8 cellular contexts compared by ENCODE assay signal in the genomic region with DNA sequence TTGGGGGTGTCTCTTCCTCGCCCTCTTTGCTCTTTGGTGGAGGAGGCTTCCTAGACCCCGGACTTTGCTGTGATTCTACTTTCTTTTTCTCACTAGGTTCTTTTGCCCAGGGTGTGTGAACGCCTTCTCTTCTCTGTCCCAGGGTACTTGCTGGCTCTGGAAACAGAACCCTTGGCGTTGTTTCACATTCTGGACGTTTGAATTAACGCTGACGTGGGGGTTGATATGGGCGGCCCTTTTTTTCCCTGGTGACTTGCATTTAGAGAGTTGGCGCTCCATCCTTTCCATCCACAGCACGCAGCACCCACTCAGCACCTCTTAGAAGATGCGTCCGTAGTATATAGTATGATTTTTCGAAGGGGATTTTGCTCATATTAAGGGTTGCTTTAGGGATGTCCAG. TPM values are rescaled to one million over a fixed set of nuclear protein-coding genes. Genes with fewer than 3 reads are reported as not detected.
DNase-seq lines count a peak whose midpoint lies in the region; ATAC-seq, FAIRE-seq and TF ChIP-seq lines count a peak whose summit lies in the region.
"Not testable (repeated sequence)": the region's sequence is repeated elsewhere in the genome, so short reads cannot be mapped to it uniquely, and the experiment has no call there.

No MANE protein-coding gene starts in this region.

- H3K4me3 ChIP-seq in BLaER1 (peak overlapping the region; percentile 85), HUES48 (ENCODE audit: low read depth, low read length) (peak overlapping the region; percentile 78), endothelial cell of umbilical vein (replicated peaks in 1 of 3; ENCODE audit: insufficient read depth in 1 of 3, low read depth in 1 of 3, low read length in 3 of 3) (peak overlapping the region; percentile 65 to 91 (median 75)), iPS-18c (ENCODE audit: insufficient read depth, low read depth, low read length) (peak overlapping the region; percentile 96)

- H3K27me3 ChIP-seq in BLaER1; HUES48 (ENCODE audit: control insufficient read depth, insufficient read depth, low read length); endothelial cell of umbilical vein (ENCODE audit: control insufficient read depth in 2 of 2, insufficient read depth in 2 of 2, low read length in 2 of 2): not testable (repeated sequence)

- not testable (repeated sequence) for H3K27me3 Mint-ChIP-seq in T-cell; naive thymus-derived CD8-positive, alpha-beta T cell; stimulated activated naive B cell treated with anti-CD40 and anti-IgM and Interleukin-4, amounts not matched to agents 10 μg/mL and 1 μg/mL and 100 μg/mL, for 72 hours

- intact Hi-C loops in endothelial cell of umbilical vein (cut with micrococcal nuclease) = loop anchor here (5.0 kb wide), 1 partner anchor 94 kb away; the partner anchor contains the start of gene ELOB

- CTCF ChIA-PET in T-cell (lab: Charles Lee) = not testable (repeated sequence)
- CTCF ChIA-PET in endothelial cell of umbilical vein (lab: Charles Lee) = interaction anchor here (1.4 kb wide), 1 partner anchor 10 kb away, joined by 5 read pairs; no protein-coding TSS in a partner anchor

- H3K36me3 Mint-ChIP-seq in T-cell; naive thymus-derived CD8-positive, alpha-beta T cell: not testable (repeated sequence)
- peaks cover 4 to 12% of the 10 kb centered on the region in 2 donors for H3K36me3 Mint-ChIP-seq in stimulated activated naive B cell treated with anti-CD40 and anti-IgM and Interleukin-4, amounts not matched to agents 10 μg/mL and 1 μg/mL and 100 μg/mL, for 72 hours

- not testable (repeated sequence) for FAIRE-seq in endothelial cell of umbilical vein (lab: Jason Lieb, UNC)

- dilution Hi-C loops in endothelial cell of umbilical vein (cut with MboI; ENCODE audit: extremely low pct_ligation_motif_present, low sequenced_read_pairs) = not testable (repeated sequence)

- DNase-seq in T-cell; endothelial cell of umbilical vein (ENCODE audit: low read depth, low spot score); naive thymus-derived CD8-positive, alpha-beta T cell; stimulated activated naive B cell treated with anti-CD40 and anti-IgM and Interleukin-4, amounts not matched to agents 10 μg/mL and 1 μg/mL and 100 μg/mL, for 72 hours: not testable (repeated sequence)

- POLR2A ChIA-PET in T-cell (lab: Charles Lee) = not testable (repeated sequence)
- POLR2A ChIA-PET in endothelial cell of umbilical vein (lab: Charles Lee) = interaction anchor here (1.0 to 1.4 kb wide), 2 partner anchors 10 to 58 kb away, joined by 3 to 22 read pairs; no protein-coding TSS in a partner anchor
- POLR2A ChIA-PET in naive thymus-derived CD8-positive, alpha-beta T cell (lab: Charles Lee) = interaction anchor here (1.0 to 1.7 kb wide), 4 partner anchors 10 to 94 kb away, joined by 4 to 35 read pairs (median 8); partner anchors contain the start of genes ELOB and PRSS27

- H3K9me1 ChIP-seq in endothelial cell of umbilical vein (replicated peaks; ENCODE audit: control insufficient read depth, extremely low read depth, insufficient read depth, low read length) = not testable (repeated sequence)

- TF ChIP-seq POLR2A in endothelial cell of umbilical vein (IDR thresholded peaks at IDR 0.05; ENCODE audit: low read depth, low read length) = not testable (repeated sequence)

- peak overlapping the region; percentile 27 to 92 for H3K27ac Mint-ChIP-seq in T-cell
- H3K27ac Mint-ChIP-seq in naive thymus-derived CD8-positive, alpha-beta T cell = peak overlapping the region; percentile 43 to 96 (median 78)
- peak overlapping the region; percentile 89 for H3K27ac Mint-ChIP-seq in stimulated activated naive B cell treated with anti-CD40 and anti-IgM and Interleukin-4, amounts not matched to agents 10 μg/mL and 1 μg/mL and 100 μg/mL, for 72 hours

- H3K36me3 ChIP-seq in BLaER1; HUES48 (ENCODE audit: control insufficient read depth, insufficient read depth, low read length); endothelial cell of umbilical vein (ENCODE audit: control insufficient read depth in 2 of 2, extremely low read depth in 1 of 2, insufficient read depth in 2 of 2, low read length in 2 of 2): not testable (repeated sequence)

- BruUV-seq in endothelial cell of umbilical vein (replicated peaks; lab: Mats Ljungman, UMichigan) = not testable (repeated sequence)

- not testable (repeated sequence) for ATAC-seq in T-cell (replicated peaks in 1 of 4); stimulated activated naive B cell treated with anti-CD40 and anti-IgM and Interleukin-4, amounts not matched to agents 10 μg/mL and 1 μg/mL and 100 μg/mL, for 72 hours (replicated peaks)
- peak in 1 of 2 donors; percentile 0 for ATAC-seq in naive thymus-derived CD8-positive, alpha-beta T cell

- H3K9ac ChIP-seq in BLaER1 (peak overlapping the region; percentile 90), HUES48 (ENCODE audit: low read depth, low read length) (peak overlapping the region; percentile 87), endothelial cell of umbilical vein (replicated peaks; ENCODE audit: extremely low read depth, insufficient read depth, low read length) (peak overlapping the region; percentile 96)

- TF ChIP-seq CTCF in endothelial cell of umbilical vein (IDR thresholded peaks at IDR 0.05; ENCODE audit: extremely low read depth in 1 of 2, insufficient read depth in 1 of 2, low read depth in 1 of 2, low read length in 2 of 2) = not testable (repeated sequence)

- H3K27ac ChIP-seq in BLaER1 (peak overlapping the region; percentile 84), angular gyrus (ENCODE audit: low read depth, low read length) (peak overlapping the region; percentile 89), endothelial cell of umbilical vein (ENCODE audit: insufficient read depth, low read depth, low read length) (peak overlapping the region; percentile 68)
- H3K27ac ChIP-seq in HUES48 (ENCODE audit: low read depth, low read length) = not testable (repeated sequence)

- not testable (repeated sequence) for H3K9me3 ChIP-seq in BLaER1; HUES48 (ENCODE audit: control insufficient read depth, insufficient read depth, low read length); endothelial cell of umbilical vein (replicated peaks; ENCODE audit: control insufficient read depth, insufficient read depth, low read length); iPS-18c (ENCODE audit: control insufficient read depth, insufficient read depth, low read length)

- H3K79me2 ChIP-seq in endothelial cell of umbilical vein (ENCODE audit: control insufficient read depth, insufficient read depth, low read length) = peaks cover 40% of the 10 kb centered on the region

- peaks cover 69% of the 10 kb centered on the region for H3K4me1 ChIP-seq in BLaER1
- not testable (repeated sequence) for H3K4me1 ChIP-seq in HUES48 (ENCODE audit: control insufficient read depth, insufficient read depth, low read length); endothelial cell of umbilical vein (ENCODE audit: control insufficient read depth, extremely low read depth, insufficient read depth, low read length)

- H4K20me1 ChIP-seq in BLaER1 = peaks cover 31% of the 10 kb centered on the region
- not testable (repeated sequence) for H4K20me1 ChIP-seq in endothelial cell of umbilical vein (replicated peaks; ENCODE audit: control insufficient read depth, extremely low read depth, insufficient read depth, low read length)

- peak overlapping the region; percentile 92 to 97 (median 94) for H3K4me3 Mint-ChIP-seq in T-cell
- peak overlapping the region; percentile 75 to 98 (median 87) for H3K4me3 Mint-ChIP-seq in naive thymus-derived CD8-positive, alpha-beta T cell
- H3K4me3 Mint-ChIP-seq in stimulated activated naive B cell treated with anti-CD40 and anti-IgM and Interleukin-4, amounts not matched to agents 10 μg/mL and 1 μg/mL and 100 μg/mL, for 72 hours = peak overlapping the region; percentile 98 to 100

- H2AFZ ChIP-seq in endothelial cell of umbilical vein (ENCODE audit: low read depth, low read length) = peak overlapping the region; percentile 91

- not testable (repeated sequence) for H3K9me3 Mint-ChIP-seq in T-cell; naive thymus-derived CD8-positive, alpha-beta T cell; stimulated activated naive B cell treated with anti-CD40 and anti-IgM and Interleukin-4, amounts not matched to agents 10 μg/mL and 1 μg/mL and 100 μg/mL, for 72 hours

- H3K4me1 Mint-ChIP-seq in T-cell = peaks cover 21 to 40% (median 34%) of the 10 kb centered on the region in 3 donors
- H3K4me1 Mint-ChIP-seq in naive thymus-derived CD8-positive, alpha-beta T cell = peaks cover 12 to 38% (median 27%) of the 10 kb centered on the region in 4 donors
- H3K4me1 Mint-ChIP-seq in stimulated activated naive B cell treated with anti-CD40 and anti-IgM and Interleukin-4, amounts not matched to agents 10 μg/mL and 1 μg/mL and 100 μg/mL, for 72 hours = peaks cover 17 to 29% of the 10 kb centered on the region in 2 donors

- H3K4me2 ChIP-seq in BLaER1 (peak overlapping the region; percentile 92), endothelial cell of umbilical vein (ENCODE audit: insufficient read depth, low read length) (peak overlapping the region; percentile 84)

RNA-seq across cellular contexts. Expression of gene KCTD5, which starts 0.7 kb away (rescaled TPM):
- total RNA-seq in T-cell (10 to 100 TPM; 19.5 to 29.1 (median 26.3) TPM), endothelial cell of umbilical vein (30.8 and 32.2 TPM in 2 replicates)
- 42.0 and 61.4 TPM in 2 replicates for polyA plus RNA-seq in endothelial cell of umbilical vein
- polyA plus RNA-seq in endothelial cell of umbilical vein (2011; cell fraction: cytosol; rRNA removed) = 34.8 and 53.2 TPM in 2 replicates
- 20.9 and 21.8 TPM in 2 replicates for polyA plus RNA-seq in endothelial cell of umbilical vein (2011; cell fraction: nucleus; rRNA removed)
- 27.4 and 36.9 TPM in 2 replicates for polyA plus RNA-seq in endothelial cell of umbilical vein (2012)
- 19.9 and 20.8 TPM in 2 replicates for polyA minus RNA-seq in endothelial cell of umbilical vein
- 14.6 TPM for polyA minus RNA-seq in endothelial cell of umbilical vein (2011; cell fraction: cytosol; rRNA and poly(A)+ RNA removed)
- polyA minus RNA-seq in endothelial cell of umbilical vein (2011; cell fraction: nucleus; rRNA and poly(A)+ RNA removed) = 8.0 and 16.8 TPM in 2 replicates
- total RNA-seq in naive thymus-derived CD8-positive, alpha-beta T cell = 10 to 100 TPM; 24.3 to 25.5 TPM
- 10 to 100 TPM; 10.8 to 18.4 (median 12.9) TPM for polyA plus RNA-seq in naive thymus-derived CD8-positive, alpha-beta T cell

RNA-seq across cellular contexts. Expression of gene PRSS27, which starts 37.0 kb away (rescaled TPM):
- total RNA-seq in T-cell (1 to 10 TPM in 3 of 5 donors, under 1 TPM in 2; 0.70 to 2.0 (median 1.1) TPM), endothelial cell of umbilical vein (0.53 and 0.60 TPM in 2 replicates)
- polyA plus RNA-seq in endothelial cell of umbilical vein = 0.33 and 0.53 TPM in 2 replicates
- polyA plus RNA-seq in endothelial cell of umbilical vein (2011; cell fraction: cytosol; rRNA removed) = 0.10 and 0.39 TPM in 2 replicates
- 0.66 and 0.74 TPM in 2 replicates for polyA plus RNA-seq in endothelial cell of umbilical vein (2011; cell fraction: nucleus; rRNA removed)
- 0.23 TPM in 1 of 2 replicates, not detected in the other for polyA plus RNA-seq in endothelial cell of umbilical vein (2012)
- polyA minus RNA-seq in endothelial cell of umbilical vein = 0.12 TPM in 1 of 2 replicates, not detected in the other
- polyA minus RNA-seq in endothelial cell of umbilical vein (2011; cell fraction: cytosol; rRNA and poly(A)+ RNA removed) = 0.72 TPM
- 0.14 and 0.67 TPM in 2 replicates for polyA minus RNA-seq in endothelial cell of umbilical vein (2011; cell fraction: nucleus; rRNA and poly(A)+ RNA removed)
- total RNA-seq in naive thymus-derived CD8-positive, alpha-beta T cell = 1 to 10 TPM in 1 of 2 experiments, under 1 TPM in 1; 0.81 to 1.2 TPM
- polyA plus RNA-seq in naive thymus-derived CD8-positive, alpha-beta T cell = under 1 TPM in 1 of 3 donors, not detected in 2; 0.06 TPM
